Comparison of ENCODE assay signal across 22 cellular contexts in the genomic region with DNA sequence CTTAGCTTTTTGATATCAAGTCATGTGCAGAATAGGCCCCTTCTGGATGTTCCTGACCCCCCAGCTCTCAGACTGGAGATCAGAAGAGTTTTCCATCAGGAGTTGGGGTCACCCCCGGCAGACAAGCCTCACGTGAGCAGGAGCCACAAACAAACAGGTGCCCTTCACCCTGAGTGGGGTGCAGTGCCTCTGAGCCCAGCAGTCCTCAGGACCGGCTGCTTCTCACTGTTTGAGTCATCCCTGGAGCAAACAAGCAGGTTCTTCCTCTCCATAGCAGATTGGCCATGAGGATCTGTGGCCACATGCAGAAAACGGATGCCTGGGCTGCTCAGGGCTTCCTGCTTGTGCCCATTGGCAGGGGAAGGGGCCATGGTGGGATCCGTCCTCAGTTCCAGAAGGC.
"Had no signal": no experiment of that assay in that cellular context is flagged by ENCODE, and none has a peak within 500 bp of the region (broad histone marks: within the 10 kb centered on the region; RNA-seq: fewer than 3 reads in every experiment).

No MANE protein-coding gene starts in this region.

- H3K9ac ChIP-seq: SK-N-SH had no signal

- H3K36me3 ChIP-seq: uterus had no signal

- DNase-seq: activated CD4-positive, alpha-beta T cell treated with anti-CD3 and anti-CD28 coated beads, Interleukin-2, amount 10 ng/mL, durations not matched to agents 24 days and 14 days; activated CD8-positive, alpha-beta memory T cell treated with anti-CD3 and anti-CD28 coated beads, Interleukin-2, amount 50 U/mL, for 48 hours; activated effector memory CD4-positive, alpha-beta T cell treated with Interleukin-2 at 50 U/mL for 16 hours; activated naive CD4-positive, alpha-beta T cell treated with anti-CD3 and anti-CD28 coated beads, Interleukin-2, amount 10 ng/mL, durations not matched to agents 7 days and 5 days; activated naive CD8-positive, alpha-beta T cell treated with anti-CD3 and anti-CD28 coated beads, Interleukin-2, amount 50 U/mL, for 24 hours; activated T-cell treated with anti-CD3 and anti-CD28 coated beads, Interleukin-2, amount 50 U/mL, for 48 hours; caudate nucleus; endodermal cell; left colon; lower lobe of right lung; nucleus accumbens; retina; SK-N-SH; stimulated activated CD4-positive, alpha-beta T cell treated with anti-CD3 and anti-CD28 coated beads, Interleukin-12 subunit alpha, Interleukin-12 subunit beta, amount 100 ng/mL, for 4 hours; stimulated activated CD4-positive, alpha-beta T cell treated with anti-CD3 and anti-CD28 coated beads, Interleukin-1b, Interleukin-23, amount 100 ng/mL, for 48 hours; T-helper 1 cell; T-helper 9 cell; uterus had no signal

- ATAC-seq: activated naive CD8-positive, alpha-beta T cell treated with anti-CD3 and anti-CD28 coated beads, Interleukin-2, amount 50 U/mL, for 24 hours; left colon; lower lobe of right lung had no signal

- H3K4me3 Mint-ChIP-seq: activated CD4-positive, alpha-beta T cell treated with anti-CD3 and anti-CD28 coated beads, Interleukin-2, amount 10 ng/mL, durations not matched to agents 24 days and 14 days; activated naive CD4-positive, alpha-beta T cell treated with anti-CD3 and anti-CD28 coated beads, Interleukin-2, amount 10 ng/mL, durations not matched to agents 7 days and 5 days; activated naive CD8-positive, alpha-beta T cell treated with anti-CD3 and anti-CD28 coated beads, Interleukin-2, amount 50 U/mL, for 24 hours; endodermal cell; nephron; stimulated activated naive CD8-positive, alpha-beta T cell treated with anti-CD3 and anti-CD28 coated beads, Interleukin-15, Interleukin-2, amounts not matched to agents 100 ng/mL and 50 ng/mL, for 24 hours had no signal

- H3K27me3 Mint-ChIP-seq: activated CD4-positive, alpha-beta T cell treated with anti-CD3 and anti-CD28 coated beads, Interleukin-2, amount 10 ng/mL, durations not matched to agents 24 days and 14 days; activated naive CD4-positive, alpha-beta T cell treated with anti-CD3 and anti-CD28 coated beads, Interleukin-2, amount 10 ng/mL, durations not matched to agents 7 days and 5 days; activated naive CD8-positive, alpha-beta T cell treated with anti-CD3 and anti-CD28 coated beads, Interleukin-2, amount 50 U/mL, for 24 hours; stimulated activated naive CD8-positive, alpha-beta T cell treated with anti-CD3 and anti-CD28 coated beads, Interleukin-15, Interleukin-2, amounts not matched to agents 100 ng/mL and 50 ng/mL, for 24 hours had no signal

- H3K4me3 ChIP-seq: lower lobe of right lung, tibial nerve, uterus had no signal

- H3K4me1 Mint-ChIP-seq: activated naive CD8-positive, alpha-beta T cell treated with anti-CD3 and anti-CD28 coated beads, Interleukin-2, amount 50 U/mL, for 24 hours; endodermal cell; nephron had no signal

- FAIRE-seq: islet of Langerhans had no signal

- H3K27ac ChIP-seq: lower lobe of right lung, tibial nerve, uterus had no signal

- H3K9me3 ChIP-seq: lower lobe of right lung, SK-N-SH, tibial nerve, uterus had no signal

- H3K27ac Mint-ChIP-seq: activated CD4-positive, alpha-beta T cell treated with anti-CD3 and anti-CD28 coated beads, Interleukin-2, amount 10 ng/mL, durations not matched to agents 24 days and 14 days; activated naive CD4-positive, alpha-beta T cell treated with anti-CD3 and anti-CD28 coated beads, Interleukin-2, amount 10 ng/mL, durations not matched to agents 7 days and 5 days; activated naive CD8-positive, alpha-beta T cell treated with anti-CD3 and anti-CD28 coated beads, Interleukin-2, amount 50 U/mL, for 24 hours; endodermal cell; nephron; stimulated activated naive CD8-positive, alpha-beta T cell treated with anti-CD3 and anti-CD28 coated beads, Interleukin-15, Interleukin-2, amounts not matched to agents 100 ng/mL and 50 ng/mL, for 24 hours had no signal

- H3K9me3 Mint-ChIP-seq: activated CD4-positive, alpha-beta T cell treated with anti-CD3 and anti-CD28 coated beads, Interleukin-2, amount 10 ng/mL, durations not matched to agents 24 days and 14 days; activated naive CD4-positive, alpha-beta T cell treated with anti-CD3 and anti-CD28 coated beads, Interleukin-2, amount 10 ng/mL, durations not matched to agents 7 days and 5 days; activated naive CD8-positive, alpha-beta T cell treated with anti-CD3 and anti-CD28 coated beads, Interleukin-2, amount 50 U/mL, for 24 hours; endodermal cell; nephron; stimulated activated naive CD8-positive, alpha-beta T cell treated with anti-CD3 and anti-CD28 coated beads, Interleukin-15, Interleukin-2, amounts not matched to agents 100 ng/mL and 50 ng/mL, for 24 hours had no signal

- H3K4me2 ChIP-seq: SK-N-SH had no signal

- H3K27me3 ChIP-seq: tibial nerve, uterus had no signal
